Comparison of ENCODE assay signal across 15 cellular contexts in the genomic region with DNA sequence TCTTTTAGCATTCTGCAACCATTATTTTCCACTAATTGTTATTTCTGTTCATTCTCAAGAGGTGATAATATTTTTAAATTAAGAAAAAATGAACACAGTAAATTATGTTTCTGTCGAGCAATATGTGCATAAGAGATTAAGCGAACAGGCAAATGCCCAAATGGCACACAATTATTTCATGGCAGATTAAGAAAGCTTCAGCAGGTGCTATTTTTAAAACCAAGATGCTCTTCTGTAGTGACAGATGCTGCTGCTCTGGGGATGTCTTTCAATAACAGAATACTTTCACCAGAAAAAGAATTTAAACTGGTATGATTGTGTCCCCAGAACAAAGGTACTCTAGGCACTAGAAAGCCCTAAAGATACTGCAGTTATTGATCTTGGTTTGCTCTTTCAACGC.
DNase-seq lines count a peak whose midpoint lies in the region; ATAC-seq and TF ChIP-seq lines count a peak whose summit lies in the region.
"Had no signal": no experiment of that assay in that cellular context is flagged by ENCODE, and none has a peak within 500 bp of the region (broad histone marks: within the 10 kb centered on the region; RNA-seq: fewer than 3 reads in every experiment).

No MANE protein-coding gene starts in this region.

- intact Hi-C loops in right cardiac atrium (cut with DNase I) (no loop called here), lower lobe of right lung (cut with DNase I) (no loop called here)

- no peak for ATAC-seq in right cardiac atrium
- no peak for ATAC-seq in lower lobe of right lung
- ATAC-seq in HG02885 (IDR thresholded peaks at IDR 0.05; ENCODE audit: poor library complexity, unreplicated experiment) = no peak
- ATAC-seq: GM12878, HCT116 had no signal

- H3K4me2 ChIP-seq in neural cell (ENCODE audit: low read length) = no peak overlapping the region

- no peak overlapping the region for H3K4me3 ChIP-seq in SJCRH30
- no peak overlapping the region for H3K4me3 ChIP-seq in neural cell (ENCODE audit: low read length)
- no peak overlapping the region for H3K4me3 ChIP-seq in right cardiac atrium (ENCODE audit: low read length)
- H3K4me3 ChIP-seq in lower lobe of right lung = no peak overlapping the region
- H3K4me3 ChIP-seq: GM12878, GM23248 had no signal

- H3F3A ChIP-seq in neural cell (ENCODE audit: insufficient read depth, low read length, poor library complexity, severe bottlenecking) = no peaks in the 10 kb centered on the region

- TF ChIP-seq EP300 in neural cell (conservative IDR thresholded peaks at IDR 0.05; ENCODE audit: poor library complexity, severe bottlenecking) = no peak

- no peak overlapping the region for H2AFZ ChIP-seq in neural cell (ENCODE audit: low read depth, low read length)
- H2AFZ ChIP-seq: GM23248 had no signal

- no peaks in the 10 kb centered on the region for H3K9me2 ChIP-seq in neural cell (ENCODE audit: insufficient read depth, low read length)

- TF ChIP-seq RAD21 in neural cell (conservative IDR thresholded peaks at IDR 0.05) = no peak

- H3K36me3 ChIP-seq in SJCRH30 (no peaks in the 10 kb centered on the region), neural cell (ENCODE audit: insufficient read depth, low read length) (no peaks in the 10 kb centered on the region), lower lobe of right lung (no peaks in the 10 kb centered on the region)
- H3K36me3 ChIP-seq: BE2C had no signal

- H3K27ac ChIP-seq in SJCRH30 = peak overlapping the region; percentile 74
- H3K27ac ChIP-seq in neural cell (ENCODE audit: low read length) = peak overlapping the region; percentile 11
- no peak overlapping the region for H3K27ac ChIP-seq in right cardiac atrium (ENCODE audit: low read length)
- H3K27ac ChIP-seq in lower lobe of right lung = no peak overlapping the region
- H3K27ac ChIP-seq: C4-2B, GM23248 had no signal

- peaks cover 33% of the 10 kb centered on the region for H3K4me1 ChIP-seq in SJCRH30
- no peaks in the 10 kb centered on the region for H3K4me1 ChIP-seq in right cardiac atrium (ENCODE audit: control insufficient read depth, insufficient read depth, low read length)
- no peaks in the 10 kb centered on the region for H3K4me1 ChIP-seq in lower lobe of right lung
- H3K4me1 ChIP-seq: BE2C had no signal

- TF ChIP-seq CTCF in neural cell (IDR thresholded peaks at IDR 0.05; ENCODE audit: poor library complexity, severe bottlenecking) = no peak
- no peak for TF ChIP-seq CTCF in lower lobe of right lung (IDR thresholded peaks at IDR 0.05)

- WGBS in right cardiac atrium = 64% methylated on average over 3 of the region's 3 CpGs

- DNase-seq in NCI-H82 (lab: John Stamatoyannopoulos, UW) = peak; percentile 41
- no peak for DNase-seq in NCI-H82 treated with DMSO at 0.1 percent for 48 hours (lab: John Stamatoyannopoulos, UW; ENCODE audit: unreplicated experiment)
- peak; percentile 17 to 60 for DNase-seq in SJCRH30
- DNase-seq in right cardiac atrium = no peak
- no peak for DNase-seq in lower lobe of right lung
- DNase-seq: CD4-positive, alpha-beta memory T cell; COR-L47; IMR-90 had no signal

- H3K27me3 ChIP-seq in SJCRH30 (no peaks in the 10 kb centered on the region), neural cell (ENCODE audit: insufficient read depth, low read depth, low read length) (no peaks in the 10 kb centered on the region), right cardiac atrium (ENCODE audit: control insufficient read depth, insufficient read depth) (no peaks in the 10 kb centered on the region), lower lobe of right lung (ENCODE audit: low read depth) (no peaks in the 10 kb centered on the region)
- H3K27me3 ChIP-seq: BE2C had no signal

- no peak overlapping the region for H3K9ac ChIP-seq in neural cell (ENCODE audit: low read length)
- H3K9ac ChIP-seq: GM23248 had no signal

- H4K20me1 ChIP-seq in neural cell (ENCODE audit: insufficient read depth) = no peaks in the 10 kb centered on the region

- no peaks in the 10 kb centered on the region for H3K79me2 ChIP-seq in neural cell (replicated peaks; ENCODE audit: insufficient read depth, low read length)

- H3K9me3 ChIP-seq in SJCRH30 (replicated peaks) = no peaks in the 10 kb centered on the region; the same call in 1 of the 2 replicates
- H3K9me3 ChIP-seq in neural cell (ENCODE audit: low read length) = no peaks in the 10 kb centered on the region
- H3K9me3 ChIP-seq in right cardiac atrium (ENCODE audit: control insufficient read depth, low read length) = no peaks in the 10 kb centered on the region
- no peaks in the 10 kb centered on the region for H3K9me3 ChIP-seq in lower lobe of right lung
- H3K9me3 ChIP-seq: BE2C had no signal

TF ChIP-seq in neural cell, 6 proteins besides CTCF, POLR2A, EP300 and RAD21:
- no peak for TF ChIP-seq MXI1 (conservative IDR thresholded peaks at IDR 0.05; ENCODE audit: poor library complexity, severe bottlenecking)
- TF ChIP-seq EZH2 (IDR thresholded peaks at IDR 0.05; ENCODE audit: borderline replicate concordance, insufficient read depth, low read length, poor library complexity, severe bottlenecking) = no peak
- TF ChIP-seq TAF1 (IDR thresholded peaks at IDR 0.05; ENCODE audit: low read depth) = no peak
- TF ChIP-seq, protein P1, sequence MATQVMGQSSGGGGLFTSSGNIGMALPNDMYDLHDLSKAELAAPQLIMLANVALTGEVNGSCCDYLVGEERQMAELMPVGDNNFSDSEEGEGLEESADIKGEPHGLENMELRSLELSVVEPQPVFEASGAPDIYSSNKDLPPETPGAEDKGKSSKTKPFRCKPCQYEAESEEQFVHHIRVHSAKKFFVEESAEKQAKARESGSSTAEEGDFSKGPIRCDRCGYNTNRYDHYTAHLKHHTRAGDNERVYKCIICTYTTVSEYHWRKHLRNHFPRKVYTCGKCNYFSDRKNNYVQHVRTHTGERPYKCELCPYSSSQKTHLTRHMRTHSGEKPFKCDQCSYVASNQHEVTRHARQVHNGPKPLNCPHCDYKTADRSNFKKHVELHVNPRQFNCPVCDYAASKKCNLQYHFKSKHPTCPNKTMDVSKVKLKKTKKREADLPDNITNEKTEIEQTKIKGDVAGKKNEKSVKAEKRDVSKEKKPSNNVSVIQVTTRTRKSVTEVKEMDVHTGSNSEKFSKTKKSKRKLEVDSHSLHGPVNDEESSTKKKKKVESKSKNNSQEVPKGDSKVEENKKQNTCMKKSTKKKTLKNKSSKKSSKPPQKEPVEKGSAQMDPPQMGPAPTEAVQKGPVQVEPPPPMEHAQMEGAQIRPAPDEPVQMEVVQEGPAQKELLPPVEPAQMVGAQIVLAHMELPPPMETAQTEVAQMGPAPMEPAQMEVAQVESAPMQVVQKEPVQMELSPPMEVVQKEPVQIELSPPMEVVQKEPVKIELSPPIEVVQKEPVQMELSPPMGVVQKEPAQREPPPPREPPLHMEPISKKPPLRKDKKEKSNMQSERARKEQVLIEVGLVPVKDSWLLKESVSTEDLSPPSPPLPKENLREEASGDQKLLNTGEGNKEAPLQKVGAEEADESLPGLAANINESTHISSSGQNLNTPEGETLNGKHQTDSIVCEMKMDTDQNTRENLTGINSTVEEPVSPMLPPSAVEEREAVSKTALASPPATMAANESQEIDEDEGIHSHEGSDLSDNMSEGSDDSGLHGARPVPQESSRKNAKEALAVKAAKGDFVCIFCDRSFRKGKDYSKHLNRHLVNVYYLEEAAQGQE (IDR thresholded peaks at IDR 0.05; ENCODE audit: borderline replicate concordance) = no peak
- TF ChIP-seq SMC3 (conservative IDR thresholded peaks at IDR 0.05; ENCODE audit: poor library complexity) = no peak
- no peak for TF ChIP-seq POLR2AphosphoS5 (IDR thresholded peaks at IDR 0.05)

Comparison
In these comparisons a context has a peak if more than half of its experiments do, and no peak if none do; other contexts are left out.
1. DNase-seq: peak in NCI-H82 (single experiment) and SJCRH30 (2 of 2); none in NCI-H82 treated with DMSO at 0.1 percent for 48 hours (single experiment), right cardiac atrium (0 of 3) and lower lobe of right lung (single experiment).
2. H3K27ac ChIP-seq: peak in SJCRH30 (single experiment) and neural cell (single experiment); none in right cardiac atrium (single experiment) and lower lobe of right lung (single experiment).